ENCODE assay signal across 8 cellular contexts in the genomic region with DNA sequence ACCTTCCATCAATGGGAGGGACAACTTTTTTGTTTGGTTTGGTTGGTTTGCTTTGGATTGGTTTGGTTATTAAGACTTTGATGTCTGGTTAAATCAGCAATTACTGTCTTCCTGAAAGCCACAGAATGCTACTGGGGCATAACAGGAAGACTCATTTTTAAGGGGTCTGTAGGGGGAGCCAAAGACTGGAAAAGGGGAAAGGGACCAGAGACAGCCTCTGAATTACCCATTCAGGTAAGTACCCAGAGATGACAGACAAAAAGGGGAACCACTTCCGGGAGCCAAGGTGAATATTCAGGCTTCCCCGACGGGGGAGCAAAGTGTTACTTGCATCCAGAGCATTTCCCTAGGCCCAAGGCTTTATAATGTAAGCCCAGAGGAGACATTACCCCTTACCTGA. TPM values are rescaled to one million over a fixed set of nuclear protein-coding genes. Genes with fewer than 3 reads are reported as not detected.
DNase-seq lines count a peak whose midpoint lies in the region; ATAC-seq and TF ChIP-seq lines count a peak whose summit lies in the region.

No MANE protein-coding gene starts in this region.

- no peaks in the 10 kb centered on the region for H3K9me2 ChIP-seq in SU-DHL-6 (replicated peaks; ENCODE audit: insufficient read depth, low read length)

- H3K9me3 ChIP-seq in SU-DHL-6 (ENCODE audit: insufficient read depth, low read length), result peaks cover 9% of the 10 kb centered on the region; the same call in 1 of the 2 replicates

- no peak overlapping the region for H3K9ac ChIP-seq in SU-DHL-6 (ENCODE audit: low read length)

- no peaks in the 10 kb centered on the region; the same call in 1 of the 2 replicates for H3K79me2 ChIP-seq in SU-DHL-6 (ENCODE audit: insufficient read depth, low read length)

- DNase-seq in G401 (ENCODE audit: low spot score), result peak; percentile 3
- DNase-seq in iPS DF 4.7 (ENCODE audit: extremely low read depth, low spot score), result peak; percentile 72
- no peak for DNase-seq in effector CD8-positive, alpha-beta T cell (lab: John Stamatoyannopoulos, UW)
- DNase-seq in NCI-H2107 treated with DMSO at 0.1 percent for 48 hours (lab: John Stamatoyannopoulos, UW; ENCODE audit: unreplicated experiment), result no peak
- no peak for DNase-seq in T-helper 1 cell
- DNase-seq in coronary artery (ENCODE audit: low spot score), result no peak

- ATAC-seq in GM21723 (IDR thresholded peaks at IDR 0.05; ENCODE audit: unreplicated experiment), result peak; percentile 19

- no peaks in the 10 kb centered on the region for H3F3A ChIP-seq in SU-DHL-6 (ENCODE audit: insufficient read depth)

- no peak overlapping the region for H3K27ac ChIP-seq in SU-DHL-6 (ENCODE audit: low read depth, low read length)
- no peak overlapping the region for H3K27ac ChIP-seq in coronary artery

- H3K4me3 ChIP-seq in SU-DHL-6 (ENCODE audit: insufficient read depth, low read length, poor library complexity, severe bottlenecking), result no peak overlapping the region
- H3K4me3 ChIP-seq in coronary artery, result no peak overlapping the region

- no peaks in the 10 kb centered on the region for H4K20me1 ChIP-seq in SU-DHL-6 (ENCODE audit: low read depth, low read length)

- in situ Hi-C loops in G401 (cut with HindIII; ENCODE audit: low sequenced_read_pairs), result no loop called here

- H3K27me3 ChIP-seq in SU-DHL-6 (ENCODE audit: low read length), result no peaks in the 10 kb centered on the region

- peaks cover 7% of the 10 kb centered on the region for H3K36me3 ChIP-seq in SU-DHL-6 (ENCODE audit: low read length)

- peak overlapping the region; percentile 64 for H2AFZ ChIP-seq in SU-DHL-6 (ENCODE audit: low read depth, low read length, severe bottlenecking)

- H3K4me2 ChIP-seq in SU-DHL-6 (ENCODE audit: low read depth, low read length, poor library complexity, severe bottlenecking), result no peak overlapping the region

- TF ChIP-seq CTCF in SU-DHL-6 (IDR thresholded peaks at IDR 0.05; ENCODE audit: insufficient read depth, low read length, poor library complexity, severe bottlenecking), result peak; percentile 42
- TF ChIP-seq CTCF in coronary artery (IDR thresholded peaks at IDR 0.05), result no peak

RNA-seq across cellular contexts. Expression of a gene that starts 4.6 kb away (rescaled TPM):
- 4.8 and 7.8 TPM in 2 replicates for total RNA-seq in G401 (2014; rRNA removed; shearing (Covaris generic))

RNA-seq across cellular contexts. Expression of a gene that starts 53.1 kb away (rescaled TPM):
- total RNA-seq in G401 (2014; rRNA removed; shearing (Covaris generic)), result not detected in 2 replicates

Comparison
In these comparisons a context has a peak if more than half of its experiments do, and no peak if none do; other contexts are left out.
1. DNase-seq: peak in G401 (single experiment) and iPS DF 4.7 (single experiment); none in effector CD8-positive, alpha-beta T cell (single experiment), NCI-H2107 treated with DMSO at 0.1 percent for 48 hours (single experiment), T-helper 1 cell (0 of 5) and coronary artery (single experiment).